Comparison of ENCODE assay signal across 1 cellular context in the genomic region with DNA sequence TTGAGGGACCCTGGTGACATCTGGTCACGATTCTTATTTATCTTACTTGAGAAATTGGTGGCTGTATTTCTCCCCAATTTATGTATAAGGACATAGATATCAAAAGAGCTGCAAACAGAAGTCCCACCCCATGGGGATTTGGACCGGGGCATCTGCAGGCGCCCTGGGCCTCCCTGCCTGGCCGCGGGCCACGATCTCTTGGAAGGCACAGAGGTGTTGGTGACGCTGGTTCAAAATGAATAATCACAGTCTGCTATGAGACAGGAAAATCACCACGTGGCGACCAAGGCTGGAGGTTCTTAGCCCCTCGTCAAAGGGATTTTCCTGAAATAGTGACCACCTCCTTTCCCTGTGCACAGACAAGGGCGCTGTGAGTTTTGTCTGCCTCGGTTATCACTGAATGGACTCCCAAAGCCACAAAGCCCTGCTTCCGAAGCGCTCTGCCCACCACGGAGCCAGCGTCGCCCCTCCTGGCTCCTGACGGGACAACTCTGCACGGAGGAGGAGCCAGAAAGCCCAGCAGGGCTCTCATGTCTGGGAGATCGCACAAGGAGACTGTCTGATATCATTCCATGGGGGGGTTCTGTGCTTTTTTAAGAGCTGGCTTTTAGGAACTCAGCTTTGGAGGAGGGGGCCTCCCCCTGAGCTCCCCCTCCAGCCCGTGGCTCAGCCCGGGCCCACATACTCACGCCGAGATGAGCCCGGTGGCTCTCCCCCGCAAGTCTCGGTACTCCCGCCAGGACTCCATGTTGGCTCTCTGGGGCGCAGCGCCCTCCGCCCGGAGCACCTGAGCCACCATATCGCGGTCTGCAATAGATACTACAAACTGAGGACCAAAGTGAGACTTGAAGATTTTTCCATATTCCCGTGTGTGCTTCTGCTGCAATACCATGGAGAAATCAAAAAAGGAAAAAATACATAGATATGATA.
TF ChIP-seq lines count a peak whose summit lies in the region.

No MANE protein-coding gene starts in this region.

TF ChIP-seq in H1, 55 proteins besides CTCF, POLR2A, EP300 and RAD21:
- TF ChIP-seq ZNF274 (IDR thresholded peaks at IDR 0.05; ENCODE audit: borderline replicate concordance, extremely low read depth, low read length): no peak
